Comparison of ENCODE assay signal across 1 cellular context in genomic region chr5:180027449-180028089, GRCh38.
TF ChIP-seq lines count a peak whose summit lies in the region.

No MANE protein-coding gene starts in this region.

TF ChIP-seq in A549, 52 proteins besides CTCF, POLR2A, EP300 and RAD21:
- no peak for TF ChIP-seq NFE2L2 (conservative IDR thresholded peaks at IDR 0.05; ENCODE audit: low read length)
- TF ChIP-seq TFCP2L1 (CRISPR knock-in tag; IDR thresholded peaks at IDR 0.05), result no peak
- TF ChIP-seq CBX2 (IDR thresholded peaks at IDR 0.05; ENCODE audit: borderline replicate concordance, low read depth), result no peak
- no peak for TF ChIP-seq RNF2 (IDR thresholded peaks at IDR 0.05; ENCODE audit: borderline replicate concordance, low read depth)
- no peak for TF ChIP-seq HOXA7 (CRISPR knock-in tag; IDR thresholded peaks at IDR 0.05)
- TF ChIP-seq ELK1 (IDR thresholded peaks at IDR 0.05; ENCODE audit: low read depth, low read length), result no peak
- no peak for TF ChIP-seq GATA3 (IDR thresholded peaks at IDR 0.05; ENCODE audit: borderline replicate concordance)
- TF ChIP-seq NPAS2 (CRISPR knock-in tag; IDR thresholded peaks at IDR 0.05; ENCODE audit: borderline replicate concordance), result no peak
- TF ChIP-seq SMC3 (IDR thresholded peaks at IDR 0.05), result no peak
- TF ChIP-seq ZSCAN20 (CRISPR knock-in tag; IDR thresholded peaks at IDR 0.05), result no peak
- TF ChIP-seq FOSL2 (IDR thresholded peaks at IDR 0.05), result no peak
- TF ChIP-seq FOSL2 (CRISPR knock-in tag; IDR thresholded peaks at IDR 0.05), result no peak
- no peak for TF ChIP-seq BHLHE40 (IDR thresholded peaks at IDR 0.05; ENCODE audit: low read depth, low read length)
- no peak for TF ChIP-seq EHMT2 (IDR thresholded peaks at IDR 0.05; ENCODE audit: low read depth)
TF ChIP-seq in A549: peak in this region for 0.
